ENCODE assay signal across 31 cellular contexts in genomic region chr1:156067262-156067661, GRCh38. TPM values are rescaled to one million over a fixed set of nuclear protein-coding genes. Genes with fewer than 3 reads are reported as not detected.
"Had no signal": no experiment of that assay in that cellular context is flagged by ENCODE, and none has a peak within 500 bp of the region (broad histone marks: within the 10 kb centered on the region; RNA-seq: fewer than 3 reads in every experiment).

No MANE protein-coding gene starts in this region.

- H3K4me2 ChIP-seq: hepatocyte, smooth muscle cell had no signal

- H3K36me3 Mint-ChIP-seq: activated naive CD4-positive, alpha-beta T cell treated with anti-CD3 and anti-CD28 coated beads, Interleukin-2, amount 50 U/mL, for 24 hours; naive B cell; stimulated activated naive B cell treated with anti-CD40 and anti-IgM and Interleukin-4, amounts not matched to agents 10 μg/mL and 1 μg/mL and 100 μg/mL, for 72 hours; T-cell had no signal

- H3K79me2 ChIP-seq: parathyroid adenoma had no signal

- DNase-seq: activated CD4-positive, alpha-beta T cell treated with anti-CD3 and anti-CD28 coated beads for 4 hours; activated CD4-positive, alpha-beta T cell treated with anti-CD3 and anti-CD28 coated beads, Interleukin-2, amount 50 U/mL, for 48 hours; activated CD8-positive, alpha-beta memory T cell treated with anti-CD3 and anti-CD28 coated beads for 24 hours; activated gamma-delta T cell treated with Interleukin-2 at 50 U/mL for 16 hours; body of pancreas; cerebellar nuclear complex; colonic mucosa; effector CD8-positive, alpha-beta T cell; islet precursor cell; left ventricle myocardium inferior; mammary epithelial cell; naive B cell; occipital lobe; psoas muscle; stimulated activated CD4-positive, alpha-beta T cell treated with anti-CD3 and anti-CD28 coated beads, Interleukin-1b, Interleukin-23, amount 100 ng/mL, for 48 hours; stimulated activated naive B cell treated with anti-CD40 and anti-IgM and Interleukin-4, amounts not matched to agents 10 μg/mL and 1 μg/mL and 100 μg/mL, for 72 hours; stomach; T-cell; tibial artery; upper lobe of right lung had no signal

- H3K4me1 ChIP-seq: colonic mucosa, gastroesophageal sphincter, parathyroid adenoma, psoas muscle, right atrium auricular region, tibial artery, upper lobe of right lung had no signal

- H3K27me3 ChIP-seq: body of pancreas, cardiac muscle cell, colonic mucosa, gastroesophageal sphincter, hepatocyte, right atrium auricular region, tibial artery, upper lobe of right lung had no signal

- H3K9me3 ChIP-seq: body of pancreas, colonic mucosa, gastroesophageal sphincter, left ventricle myocardium inferior, psoas muscle, right atrium auricular region, stomach, tibial artery, upper lobe of right lung had no signal

- H3K36me3 ChIP-seq: cardiac muscle cell, colonic mucosa, gastroesophageal sphincter, left ventricle myocardium inferior, right atrium auricular region, upper lobe of right lung had no signal

- H2AFZ ChIP-seq: hepatocyte, parathyroid adenoma had no signal

- H3K9me3 Mint-ChIP-seq: activated naive CD4-positive, alpha-beta T cell treated with anti-CD3 and anti-CD28 coated beads, Interleukin-2, amount 50 U/mL, for 24 hours; mesothelial cell of epicardium; naive B cell; stimulated activated naive B cell treated with anti-CD40 and anti-IgM and Interleukin-4, amounts not matched to agents 10 μg/mL and 1 μg/mL and 100 μg/mL, for 72 hours; T-cell had no signal

- H3K4me3 Mint-ChIP-seq: activated naive CD4-positive, alpha-beta T cell treated with anti-CD3 and anti-CD28 coated beads, Interleukin-2, amount 50 U/mL, for 24 hours; mesothelial cell of epicardium; naive B cell; stimulated activated naive B cell treated with anti-CD40 and anti-IgM and Interleukin-4, amounts not matched to agents 10 μg/mL and 1 μg/mL and 100 μg/mL, for 72 hours; T-cell had no signal

- H3K27ac ChIP-seq: body of pancreas, cardiac muscle cell, colonic mucosa, gastroesophageal sphincter, hepatocyte, left ventricle myocardium inferior, parathyroid adenoma, psoas muscle, right atrium auricular region, stomach, tibial artery, upper lobe of right lung, VCaP had no signal

- H3K27me3 Mint-ChIP-seq: activated naive CD4-positive, alpha-beta T cell treated with anti-CD3 and anti-CD28 coated beads, Interleukin-2, amount 50 U/mL, for 24 hours; T-cell had no signal

- H3K9ac ChIP-seq: parathyroid adenoma had no signal

- ATAC-seq: body of pancreas; gastroesophageal sphincter; psoas muscle; stimulated activated naive B cell treated with anti-CD40 and anti-IgM and Interleukin-4, amounts not matched to agents 10 μg/mL and 1 μg/mL and 100 μg/mL, for 72 hours; upper lobe of right lung had no signal

- H3K27ac Mint-ChIP-seq: activated naive CD4-positive, alpha-beta T cell treated with anti-CD3 and anti-CD28 coated beads, Interleukin-2, amount 50 U/mL, for 24 hours; mesothelial cell of epicardium; naive B cell; stimulated activated naive B cell treated with anti-CD40 and anti-IgM and Interleukin-4, amounts not matched to agents 10 μg/mL and 1 μg/mL and 100 μg/mL, for 72 hours; T-cell had no signal

- H3K4me3 ChIP-seq: body of pancreas, cardiac muscle cell, colonic mucosa, gastroesophageal sphincter, hepatocyte, left ventricle myocardium inferior, psoas muscle, right atrium auricular region, smooth muscle cell, stomach, tibial artery, upper lobe of right lung had no signal

RNA-seq across cellular contexts. Expression of gene RAB25, which starts 6.3 kb away (rescaled TPM):
- total RNA-seq: dermis microvascular lymphatic vessel endothelial cell, fibroblast of villous mesenchyme, left ventricle myocardium inferior, occipital lobe, psoas muscle had no signal
